ENCODE assay signal across 1 cellular context in the genomic region with DNA sequence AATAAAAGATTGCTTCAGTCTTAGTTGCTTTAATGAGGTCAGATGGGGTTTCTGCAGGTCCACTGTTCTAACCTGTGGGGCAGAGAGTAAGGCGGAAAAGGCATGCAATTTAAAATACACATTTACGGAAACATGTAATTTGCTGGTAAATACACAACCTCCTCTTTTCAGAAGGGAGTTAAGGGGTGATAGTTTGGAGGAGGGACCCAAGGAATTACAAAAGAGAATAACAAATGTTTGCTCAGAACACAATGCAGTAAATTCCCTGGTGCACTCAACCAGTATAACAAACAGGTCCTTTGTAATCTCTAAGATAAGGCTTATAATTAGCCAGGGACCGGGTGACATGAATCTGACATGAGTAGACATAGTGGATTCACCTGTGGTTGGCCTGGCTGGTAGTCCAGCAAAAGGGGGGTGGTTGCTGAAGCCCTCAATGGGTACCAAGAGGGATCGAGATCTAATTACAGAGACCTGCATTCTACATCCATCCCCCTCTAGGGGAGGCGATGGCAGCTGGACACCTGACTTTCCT.
TF ChIP-seq lines count a peak whose summit lies in the region.

No MANE protein-coding gene starts in this region.

TF ChIP-seq in HepG2, 621 proteins besides CTCF, POLR2A, EP300 and RAD21 (continued from another document):
- TF ChIP-seq, protein P1, sequence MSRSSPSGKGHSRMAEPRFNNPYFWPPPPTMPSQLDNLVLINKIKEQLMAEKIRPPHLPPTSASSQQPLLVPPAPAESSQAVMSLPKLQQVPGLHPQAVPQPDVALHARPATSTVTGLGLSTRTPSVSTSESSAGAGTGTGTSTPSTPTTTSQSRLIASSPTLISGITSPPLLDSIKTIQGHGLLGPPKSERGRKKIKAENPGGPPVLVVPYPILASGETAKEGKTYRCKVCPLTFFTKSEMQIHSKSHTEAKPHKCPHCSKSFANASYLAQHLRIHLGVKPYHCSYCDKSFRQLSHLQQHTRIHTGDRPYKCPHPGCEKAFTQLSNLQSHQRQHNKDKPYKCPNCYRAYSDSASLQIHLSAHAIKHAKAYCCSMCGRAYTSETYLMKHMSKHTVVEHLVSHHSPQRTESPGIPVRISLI (CRISPR knock-in tag; IDR thresholded peaks at IDR 0.05; ENCODE audit: borderline replicate concordance) = no peak
- TF ChIP-seq ZNF280B (CRISPR knock-in tag; IDR thresholded peaks at IDR 0.05; ENCODE audit: borderline replicate concordance) = no peak
- TF ChIP-seq KAT8 (CRISPR knock-in tag; IDR thresholded peaks at IDR 0.05) = no peak
- TF ChIP-seq, protein P2, sequence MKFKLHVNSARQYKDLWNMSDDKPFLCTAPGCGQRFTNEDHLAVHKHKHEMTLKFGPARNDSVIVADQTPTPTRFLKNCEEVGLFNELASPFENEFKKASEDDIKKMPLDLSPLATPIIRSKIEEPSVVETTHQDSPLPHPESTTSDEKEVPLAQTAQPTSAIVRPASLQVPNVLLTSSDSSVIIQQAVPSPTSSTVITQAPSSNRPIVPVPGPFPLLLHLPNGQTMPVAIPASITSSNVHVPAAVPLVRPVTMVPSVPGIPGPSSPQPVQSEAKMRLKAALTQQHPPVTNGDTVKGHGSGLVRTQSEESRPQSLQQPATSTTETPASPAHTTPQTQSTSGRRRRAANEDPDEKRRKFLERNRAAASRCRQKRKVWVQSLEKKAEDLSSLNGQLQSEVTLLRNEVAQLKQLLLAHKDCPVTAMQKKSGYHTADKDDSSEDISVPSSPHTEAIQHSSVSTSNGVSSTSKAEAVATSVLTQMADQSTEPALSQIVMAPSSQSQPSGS (CRISPR knock-in tag; IDR thresholded peaks at IDR 0.05) = no peak
- no peak for TF ChIP-seq TFDP1 (CRISPR knock-in tag; IDR thresholded peaks at IDR 0.05; ENCODE audit: borderline replicate concordance)
- TF ChIP-seq BCL6 (CRISPR knock-in tag; IDR thresholded peaks at IDR 0.05) = no peak
- TF ChIP-seq ZNF501 (CRISPR knock-in tag; IDR thresholded peaks at IDR 0.05) = no peak
- no peak for TF ChIP-seq MED13 (CRISPR knock-in tag; IDR thresholded peaks at IDR 0.05)
- no peak for TF ChIP-seq KLF9 (CRISPR knock-in tag; IDR thresholded peaks at IDR 0.05; ENCODE audit: low read depth)
- TF ChIP-seq IKZF5 (CRISPR knock-in tag; IDR thresholded peaks at IDR 0.05) = no peak
- TF ChIP-seq, protein P3, sequence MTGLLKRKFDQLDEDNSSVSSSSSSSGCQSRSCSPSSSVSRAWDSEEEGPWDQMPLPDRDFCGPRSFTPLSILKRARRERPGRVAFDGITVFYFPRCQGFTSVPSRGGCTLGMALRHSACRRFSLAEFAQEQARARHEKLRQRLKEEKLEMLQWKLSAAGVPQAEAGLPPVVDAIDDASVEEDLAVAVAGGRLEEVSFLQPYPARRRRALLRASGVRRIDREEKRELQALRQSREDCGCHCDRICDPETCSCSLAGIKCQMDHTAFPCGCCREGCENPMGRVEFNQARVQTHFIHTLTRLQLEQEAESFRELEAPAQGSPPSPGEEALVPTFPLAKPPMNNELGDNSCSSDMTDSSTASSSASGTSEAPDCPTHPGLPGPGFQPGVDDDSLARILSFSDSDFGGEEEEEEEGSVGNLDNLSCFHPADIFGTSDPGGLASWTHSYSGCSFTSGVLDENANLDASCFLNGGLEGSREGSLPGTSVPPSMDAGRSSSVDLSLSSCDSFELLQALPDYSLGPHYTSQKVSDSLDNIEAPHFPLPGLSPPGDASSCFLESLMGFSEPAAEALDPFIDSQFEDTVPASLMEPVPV (CRISPR knock-in tag; IDR thresholded peaks at IDR 0.05) = no peak
- TF ChIP-seq SSRP1 (CRISPR knock-in tag; IDR thresholded peaks at IDR 0.05) = no peak
- TF ChIP-seq E2F5 (CRISPR knock-in tag; conservative IDR thresholded peaks at IDR 0.05) = no peak
- no peak for TF ChIP-seq REXO4 (CRISPR knock-in tag; IDR thresholded peaks at IDR 0.05; ENCODE audit: borderline replicate concordance)
- TF ChIP-seq, protein P4, sequence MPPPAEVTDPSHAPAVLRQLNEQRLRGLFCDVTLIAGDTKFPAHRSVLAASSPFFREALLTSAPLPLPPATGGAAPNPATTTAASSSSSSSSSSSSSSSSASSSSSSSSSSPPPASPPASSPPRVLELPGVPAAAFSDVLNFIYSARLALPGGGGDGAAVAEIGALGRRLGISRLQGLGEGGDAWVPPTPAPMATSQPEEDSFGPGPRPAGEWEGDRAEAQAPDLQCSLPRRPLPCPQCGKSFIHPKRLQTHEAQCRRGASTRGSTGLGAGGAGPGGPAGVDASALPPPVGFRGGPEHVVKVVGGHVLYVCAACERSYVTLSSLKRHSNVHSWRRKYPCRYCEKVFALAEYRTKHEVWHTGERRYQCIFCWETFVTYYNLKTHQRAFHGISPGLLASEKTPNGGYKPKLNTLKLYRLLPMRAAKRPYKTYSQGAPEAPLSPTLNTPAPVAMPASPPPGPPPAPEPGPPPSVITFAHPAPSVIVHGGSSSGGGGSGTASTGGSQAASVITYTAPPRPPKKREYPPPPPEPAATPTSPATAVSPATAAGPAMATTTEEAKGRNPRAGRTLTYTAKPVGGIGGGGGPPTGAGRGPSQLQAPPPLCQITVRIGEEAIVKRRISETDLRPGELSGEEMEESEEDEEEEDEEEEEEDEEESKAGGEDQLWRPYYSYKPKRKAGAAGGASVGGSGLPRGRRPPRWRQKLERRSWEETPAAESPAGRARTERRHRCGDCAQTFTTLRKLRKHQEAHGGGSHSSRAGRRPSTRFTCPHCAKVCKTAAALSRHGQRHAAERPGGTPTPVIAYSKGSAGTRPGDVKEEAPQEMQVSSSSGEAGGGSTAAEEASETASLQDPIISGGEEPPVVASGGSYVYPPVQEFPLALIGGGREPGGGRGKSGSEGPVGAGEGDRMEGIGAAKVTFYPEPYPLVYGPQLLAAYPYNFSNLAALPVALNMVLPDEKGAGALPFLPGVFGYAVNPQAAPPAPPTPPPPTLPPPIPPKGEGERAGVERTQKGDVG (CRISPR knock-in tag; IDR thresholded peaks at IDR 0.05; ENCODE audit: borderline replicate concordance) = no peak
- no peak for TF ChIP-seq THAP7 (CRISPR knock-in tag; IDR thresholded peaks at IDR 0.05)
TF ChIP-seq in HepG2: peak in this region for 0.
